Comparison of ENCODE assay signal across 18 cellular contexts in the genomic region with DNA sequence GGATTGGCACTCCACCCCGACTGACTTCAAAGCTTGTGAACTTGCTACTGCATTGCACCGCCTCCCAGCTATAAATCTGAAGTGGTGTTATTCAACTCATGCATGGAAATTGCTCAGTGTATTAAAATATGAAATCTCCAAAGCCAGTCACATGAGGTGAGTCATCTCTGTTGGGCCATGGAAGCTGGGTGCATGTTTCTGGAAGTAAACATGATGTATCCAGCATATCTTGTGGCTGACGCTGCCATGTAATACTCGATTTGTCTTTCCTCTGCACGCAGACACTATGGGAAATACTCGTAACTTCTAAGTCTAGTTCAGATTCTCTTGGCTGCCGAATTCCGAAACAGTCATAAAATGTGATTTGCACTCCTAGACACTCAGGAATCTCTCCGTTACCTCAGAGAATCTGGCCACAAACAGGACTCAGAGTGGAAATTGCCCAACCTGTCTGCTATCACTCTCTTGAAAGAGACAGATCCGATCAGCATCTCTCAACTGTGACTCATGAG.
A peak's percentile ranks its signal among the peaks of the same experiment; 100 is the strongest.
DNase-seq lines count a peak whose midpoint lies in the region; ATAC-seq, FAIRE-seq and TF ChIP-seq lines count a peak whose summit lies in the region.
"Had no signal": no experiment of that assay in that cellular context is flagged by ENCODE, and none has a peak within 500 bp of the region (broad histone marks: within the 10 kb centered on the region; RNA-seq: fewer than 3 reads in every experiment).

No MANE protein-coding gene starts in this region.

- no peak for TF ChIP-seq POLR2A in A549 (IDR thresholded peaks at IDR 0.05; ENCODE audit: low read length)

- WGBS in A549 (ENCODE audit: missing lambda C conversion rate): 2% methylated on average over 10 of the region's 10 CpGs

- H2AFZ ChIP-seq in GM23338: peak overlapping the region; percentile 57; the same call in 1 of the 2 replicates
- H2AFZ ChIP-seq: neural progenitor cell had no signal

- H3K9me2 ChIP-seq in GM23338 (ENCODE audit: insufficient read depth): 0 out of 2 replicates have a peak, but pooled peaks cover 4% of the 10 kb centered on the region

- H3K27me3 Mint-ChIP-seq in GM23338 (ENCODE audit: insufficient read depth, low read depth, poor library complexity) (no peaks in the 10 kb centered on the region), nephron (ENCODE audit: low read depth) (no peaks in the 10 kb centered on the region)
- no peaks in the 10 kb centered on the region for H3K27me3 Mint-ChIP-seq in activated CD8-positive, alpha-beta T cell treated with anti-CD3 and anti-CD28 coated beads for 36 hours

- TF ChIP-seq RAD21 in A549 (conservative IDR thresholded peaks at IDR 0.05 in 1 of 2, IDR thresholded peaks at IDR 0.05 in 1 of 2): no peak

- DNase-seq in A549 (ENCODE audit: low read depth in 1 of 2, low spot score in 1 of 2): peak in 1 of 2 experiments; percentile 14
- no peak for DNase-seq in GM23338 (ENCODE audit: low spot score)
- peak; percentile 33 for DNase-seq in bronchial epithelial cell (ENCODE audit: low read depth)
- DNase-seq in stimulated activated CD4-positive, alpha-beta T cell treated with anti-CD3 and anti-CD28 coated beads, Interleukin-4, amount 100 ng/mL, for 24 hours: no peak
- DNase-seq in activated CD8-positive, alpha-beta T cell treated with anti-CD3 and anti-CD28 coated beads for 36 hours: no peak
- DNase-seq in stimulated activated CD4-positive, alpha-beta T cell treated with anti-CD3 and anti-CD28 coated beads, Interleukin-1b, Interleukin-23, amount 100 ng/mL, for 48 hours: no peak
- DNase-seq in stimulated activated naive CD4-positive, alpha-beta T cell treated with Interleukin-2 at 50 U/mL for 16 hours (lab: John Stamatoyannopoulos, UW): no peak
- DNase-seq: BE2C; effector CD4-positive, alpha-beta T cell; H7; left ventricle myocardium superior; NCI-H1436; NCI-H526; upper lobe of left lung had no signal

- no peaks in the 10 kb centered on the region for H3K79me2 ChIP-seq in GM23338 (replicated peaks; ENCODE audit: insufficient read depth)

- H3K4me3 Mint-ChIP-seq in GM23338: no peak overlapping the region
- no peak overlapping the region for H3K4me3 Mint-ChIP-seq in nephron
- H3K4me3 Mint-ChIP-seq in activated CD8-positive, alpha-beta T cell treated with anti-CD3 and anti-CD28 coated beads for 36 hours: no peak overlapping the region
- H3K4me3 Mint-ChIP-seq: activated T-helper 1 cell treated with anti-CD3 and anti-CD28 coated beads, Interleukin-12 subunit alpha, Interleukin-12 subunit beta, Interleukin-2, Interleukin-4 antibody, amounts not matched to agents 30 ng/mL and 10 ng/mL and 1 ng/mL, durations not matched to agents 14 hours and 24 hours and 36 hours; neural progenitor cell had no signal

- H3F3A ChIP-seq in GM23338 (replicated peaks; ENCODE audit: low read depth): no peaks in the 10 kb centered on the region

- H3K27me3 ChIP-seq in GM23338 (ENCODE audit: insufficient read depth) (no peaks in the 10 kb centered on the region), bronchial epithelial cell (ENCODE audit: control insufficient read depth, insufficient read depth, low read length) (no peaks in the 10 kb centered on the region)
- H3K27me3 ChIP-seq: BE2C, upper lobe of left lung had no signal

- H3K9me3 Mint-ChIP-seq in GM23338 (peaks cover 4% of the 10 kb centered on the region; the same call in 1 of the 3 replicates), nephron (no peaks in the 10 kb centered on the region)
- no peaks in the 10 kb centered on the region for H3K9me3 Mint-ChIP-seq in activated CD8-positive, alpha-beta T cell treated with anti-CD3 and anti-CD28 coated beads for 36 hours
- H3K9me3 Mint-ChIP-seq: neural progenitor cell had no signal

- no peak for FAIRE-seq in A549 (lab: Jason Lieb, UNC)
- no peak for FAIRE-seq in bronchial epithelial cell (lab: Jason Lieb, UNC)
- FAIRE-seq: G401.6 had no signal

- H3K4me3 ChIP-seq in A549 (no peak overlapping the region), GM23338 (no peak overlapping the region), bronchial epithelial cell (ENCODE audit: low read depth, low read length) (no peak overlapping the region)
- H3K4me3 ChIP-seq: neural progenitor cell, upper lobe of left lung had no signal

- TF ChIP-seq EP300 in A549 (IDR thresholded peaks at IDR 0.05): no peak

- H3K9me3 ChIP-seq in A549: no peaks in the 10 kb centered on the region
- H3K9me3 ChIP-seq: BE2C, upper lobe of left lung had no signal

- no peak overlapping the region for H3K27ac Mint-ChIP-seq in GM23338
- peak overlapping the region; percentile 13 to 62 (median 22) for H3K27ac Mint-ChIP-seq in nephron
- no peak overlapping the region for H3K27ac Mint-ChIP-seq in activated CD8-positive, alpha-beta T cell treated with anti-CD3 and anti-CD28 coated beads for 36 hours
- H3K27ac Mint-ChIP-seq: activated T-helper 1 cell treated with anti-CD3 and anti-CD28 coated beads, Interleukin-12 subunit alpha, Interleukin-12 subunit beta, Interleukin-2, Interleukin-4 antibody, amounts not matched to agents 30 ng/mL and 10 ng/mL and 1 ng/mL, durations not matched to agents 14 hours and 24 hours and 36 hours; neural progenitor cell had no signal

- no peaks in the 10 kb centered on the region for H3K36me3 ChIP-seq in GM23338 (ENCODE audit: insufficient read depth)
- no peaks in the 10 kb centered on the region for H3K36me3 ChIP-seq in bronchial epithelial cell (ENCODE audit: control insufficient read depth, insufficient read depth, low read length)
- H3K36me3 ChIP-seq: BE2C, neural progenitor cell, upper lobe of left lung had no signal

- POLR2A ChIA-PET in A549 (lab: Yijun Ruan, JAX): no interaction called here
- POLR2A ChIA-PET in activated CD8-positive, alpha-beta T cell treated with anti-CD3 and anti-CD28 coated beads for 36 hours (lab: Charles Lee): no interaction called here

- intact Hi-C loops in activated CD8-positive, alpha-beta T cell treated with anti-CD3 and anti-CD28 coated beads for 36 hours (cut with micrococcal nuclease): no loop called here

- peaks cover 3% of the 10 kb centered on the region; the same call in 2 of the 3 replicates for H3K4me1 Mint-ChIP-seq in GM23338
- H3K4me1 Mint-ChIP-seq in nephron: peaks cover 7% of the 10 kb centered on the region
- no peaks in the 10 kb centered on the region for H3K4me1 Mint-ChIP-seq in activated CD8-positive, alpha-beta T cell treated with anti-CD3 and anti-CD28 coated beads for 36 hours (ENCODE audit: low read depth)
- H3K4me1 Mint-ChIP-seq: neural progenitor cell had no signal

- CTCF ChIA-PET in A549 (lab: Yijun Ruan, JAX): no interaction called here
- CTCF ChIA-PET in activated CD8-positive, alpha-beta T cell treated with anti-CD3 and anti-CD28 coated beads for 36 hours (lab: Charles Lee): no interaction called here

- no peak overlapping the region for H3K27ac ChIP-seq in A549
- H3K27ac ChIP-seq in GM23338 (ENCODE audit: low read depth): no peak overlapping the region
- H3K27ac ChIP-seq: neural progenitor cell, upper lobe of left lung had no signal

- H3K4me1 ChIP-seq in A549 (no peaks in the 10 kb centered on the region), GM23338 (ENCODE audit: insufficient read depth) (0 out of 2 replicates have a peak, but pooled peaks cover 5% of the 10 kb centered on the region)
- H3K4me1 ChIP-seq: BE2C, upper lobe of left lung had no signal

- H3K4me2 ChIP-seq in A549 (0 out of 3 replicates have a peak overlapping the region, but pooled peaks have one; percentile 8), GM23338 (no peak overlapping the region)
- H3K4me2 ChIP-seq: neural progenitor cell had no signal

- peaks cover 3% of the 10 kb centered on the region; the same call in 1 of the 3 replicates for H3K36me3 Mint-ChIP-seq in GM23338 (ENCODE audit: low read depth)
- peaks cover 3% of the 10 kb centered on the region for H3K36me3 Mint-ChIP-seq in nephron (ENCODE audit: low read depth)
- no peaks in the 10 kb centered on the region for H3K36me3 Mint-ChIP-seq in activated CD8-positive, alpha-beta T cell treated with anti-CD3 and anti-CD28 coated beads for 36 hours (ENCODE audit: low read depth)
- H3K36me3 Mint-ChIP-seq: neural progenitor cell had no signal

- no peaks in the 10 kb centered on the region for H4K20me1 ChIP-seq in GM23338 (replicated peaks; ENCODE audit: insufficient read depth)

- no peak for TF ChIP-seq CTCF in A549 (IDR thresholded peaks at IDR 0.05)
- no peak for TF ChIP-seq CTCF in GM23338 (conservative IDR thresholded peaks at IDR 0.05; ENCODE audit: low read depth in 2 of 2)
- TF ChIP-seq CTCF in bronchial epithelial cell (IDR thresholded peaks at IDR 0.05; ENCODE audit: insufficient read depth, low read length, severe bottlenecking): no peak
- no peak for TF ChIP-seq CTCF in nephron (IDR thresholded peaks at IDR 0.05; ENCODE audit: unreplicated experiment in 3 of 3)
- TF ChIP-seq CTCF in activated CD8-positive, alpha-beta T cell treated with anti-CD3 and anti-CD28 coated beads for 36 hours (IDR thresholded peaks at IDR 0.05): no peak

- ATAC-seq in A549 (peak; percentile 43 to 70; a peak in 5 of 6 replicates), GM23338 (no peak)
- ATAC-seq in activated CD8-positive, alpha-beta T cell treated with anti-CD3 and anti-CD28 coated beads for 36 hours: no peak
- ATAC-seq: left ventricle myocardium superior had no signal

TF ChIP-seq in A549, 52 proteins besides CTCF, POLR2A, EP300 and RAD21 (continues in another document):
- TF ChIP-seq HOXB5 (CRISPR knock-in tag; IDR thresholded peaks at IDR 0.05) (no peak), RCOR1 (IDR thresholded peaks at IDR 0.05; ENCODE audit: low read depth, low read length) (no peak), FOSL2 (IDR thresholded peaks at IDR 0.05) (no peak), FOSL2 (CRISPR knock-in tag; IDR thresholded peaks at IDR 0.05) (no peak), HDAC2 (IDR thresholded peaks at IDR 0.05) (no peak), EHMT2 (IDR thresholded peaks at IDR 0.05; ENCODE audit: low read depth) (no peak)

TF ChIP-seq in GM23338, 12 proteins besides CTCF, POLR2A, EP300 and RAD21 (continues in another document):
- no peak for TF ChIP-seq JUNB (IDR thresholded peaks at IDR 0.05; ENCODE audit: unreplicated experiment)
- no peak for TF ChIP-seq POLR2AphosphoS5 (IDR thresholded peaks at IDR 0.05; ENCODE audit: low read depth)
- no peak for TF ChIP-seq EZH2phosphoT487 (IDR thresholded peaks at IDR 0.05; ENCODE audit: unreplicated experiment)
- TF ChIP-seq ZNF114 (CRISPR knock-in tag; IDR thresholded peaks at IDR 0.05): no peak
- TF ChIP-seq STAT1 (IDR thresholded peaks at IDR 0.05; ENCODE audit: unreplicated experiment): no peak
- no peak for TF ChIP-seq ZNF331 (CRISPR knock-in tag; IDR thresholded peaks at IDR 0.05; ENCODE audit: low read depth)
- no peak for TF ChIP-seq NANOG (IDR thresholded peaks at IDR 0.05; ENCODE audit: borderline replicate concordance)
- TF ChIP-seq ETS1 (IDR thresholded peaks at IDR 0.05): no peak

Comparison
In these comparisons a context has a peak if more than half of its experiments do, and no peak if none do; other contexts are left out.
1. ATAC-seq: peak in A549 (2 of 2); none in GM23338 (single experiment) and activated CD8-positive, alpha-beta T cell treated with anti-CD3 and anti-CD28 coated beads for 36 hours (single experiment).
2. H3K27ac Mint-ChIP-seq: peak in nephron (3 of 3); none in GM23338 (single experiment) and activated CD8-positive, alpha-beta T cell treated with anti-CD3 and anti-CD28 coated beads for 36 hours (single experiment).